Comparison of ENCODE assay signal across 23 cellular contexts in genomic region chr2:170012773-170013172, GRCh38.
"Had no signal": no experiment of that assay in that cellular context is flagged by ENCODE, and none has a peak within 500 bp of the region (broad histone marks: within the 10 kb centered on the region; RNA-seq: fewer than 3 reads in every experiment).

No MANE protein-coding gene starts in this region.

- H3K9me3 Mint-ChIP-seq: activated naive CD4-positive, alpha-beta T cell treated with anti-CD3 and anti-CD28 coated beads for 36 hours; activated naive CD8-positive, alpha-beta T cell treated with anti-CD3 and anti-CD28 coated beads, Interleukin-2, amount 10 ng/mL, durations not matched to agents 7 days and 5 days; effector memory CD8-positive, alpha-beta T cell; nephron; stimulated activated naive B cell treated with anti-CD40 and anti-IgM and Interleukin-4, amounts not matched to agents 10 μg/mL and 1 μg/mL and 100 μg/mL, for 72 hours had no signal

- H3K27me3 Mint-ChIP-seq: activated naive CD8-positive, alpha-beta T cell treated with anti-CD3 and anti-CD28 coated beads, Interleukin-2, amount 10 ng/mL, durations not matched to agents 7 days and 5 days; effector memory CD8-positive, alpha-beta T cell; stimulated activated naive B cell treated with anti-CD40 and anti-IgM and Interleukin-4, amounts not matched to agents 10 μg/mL and 1 μg/mL and 100 μg/mL, for 72 hours had no signal

- H3K4me1 Mint-ChIP-seq: activated naive CD8-positive, alpha-beta T cell treated with anti-CD3 and anti-CD28 coated beads, Interleukin-2, amount 10 ng/mL, durations not matched to agents 7 days and 5 days; stimulated activated naive B cell treated with anti-CD40 and anti-IgM and Interleukin-4, amounts not matched to agents 10 μg/mL and 1 μg/mL and 100 μg/mL, for 72 hours had no signal

- ATAC-seq: effector memory CD8-positive, alpha-beta T cell; gastroesophageal sphincter; heart left ventricle; sciatic nerve; stimulated activated naive B cell treated with anti-CD40 and anti-IgM and Interleukin-4, amounts not matched to agents 10 μg/mL and 1 μg/mL and 100 μg/mL, for 72 hours had no signal

- H3K4me3 Mint-ChIP-seq: activated naive CD4-positive, alpha-beta T cell treated with anti-CD3 and anti-CD28 coated beads for 36 hours; activated naive CD8-positive, alpha-beta T cell treated with anti-CD3 and anti-CD28 coated beads, Interleukin-2, amount 10 ng/mL, durations not matched to agents 7 days and 5 days; effector memory CD8-positive, alpha-beta T cell; nephron; stimulated activated naive B cell treated with anti-CD40 and anti-IgM and Interleukin-4, amounts not matched to agents 10 μg/mL and 1 μg/mL and 100 μg/mL, for 72 hours had no signal

- H3K27me3 ChIP-seq: breast epithelium, colonic mucosa, dorsolateral prefrontal cortex, esophagus squamous epithelium, gastroesophageal sphincter, heart left ventricle, uterus had no signal

- DNase-seq: activated CD4-positive, CD25-positive, alpha-beta regulatory T cell treated with anti-CD3 and anti-CD28 coated beads, Interleukin-2, amount 50 U/mL, for 72 hours; activated CD8-positive, alpha-beta memory T cell treated with anti-CD3 and anti-CD28 coated beads, Interleukin-2, amount 50 U/mL, for 48 hours; activated effector memory CD4-positive, alpha-beta T cell treated with Interleukin-2 at 50 U/mL for 16 hours; activated naive CD4-positive, alpha-beta T cell treated with anti-CD3 and anti-CD28 coated beads for 36 hours; activated naive CD8-positive, alpha-beta T cell treated with anti-CD3 and anti-CD28 coated beads, Interleukin-2, amount 10 ng/mL, durations not matched to agents 7 days and 5 days; activated T-cell treated with anti-CD3 and anti-CD28 coated beads, Interleukin-2, amount 50 U/mL, for 48 hours; amniotic stem cell; colonic mucosa; dorsolateral prefrontal cortex; effector memory CD8-positive, alpha-beta T cell; esophagus squamous epithelium; heart left ventricle; nucleus accumbens; small intestine; stimulated activated CD8-positive, alpha-beta memory T cell treated with anti-CD3 and anti-CD28 coated beads, Interleukin-4, amount 100 ng/mL, for 48 hours; stimulated activated naive B cell treated with anti-CD40 and anti-IgM and Interleukin-4, amounts not matched to agents 10 μg/mL and 1 μg/mL and 100 μg/mL, for 72 hours; trophoblast cell; uterus had no signal

- H3K27ac ChIP-seq: breast epithelium, colonic mucosa, esophagus squamous epithelium, gastroesophageal sphincter, parathyroid adenoma, uterus had no signal

- H3K36me3 ChIP-seq: breast epithelium, colonic mucosa, uterus had no signal

- H3K4me3 ChIP-seq: breast epithelium, colonic mucosa, dorsolateral prefrontal cortex, esophagus squamous epithelium, gastroesophageal sphincter, heart left ventricle, uterus had no signal

- H3K9ac ChIP-seq: parathyroid adenoma had no signal

- H3K27ac Mint-ChIP-seq: activated naive CD4-positive, alpha-beta T cell treated with anti-CD3 and anti-CD28 coated beads for 36 hours; activated naive CD8-positive, alpha-beta T cell treated with anti-CD3 and anti-CD28 coated beads, Interleukin-2, amount 10 ng/mL, durations not matched to agents 7 days and 5 days; effector memory CD8-positive, alpha-beta T cell; nephron; stimulated activated naive B cell treated with anti-CD40 and anti-IgM and Interleukin-4, amounts not matched to agents 10 μg/mL and 1 μg/mL and 100 μg/mL, for 72 hours had no signal

- H3K4me1 ChIP-seq: breast epithelium, colonic mucosa, esophagus squamous epithelium, parathyroid adenoma, uterus had no signal

- H3K9me3 ChIP-seq: breast epithelium, colonic mucosa, esophagus squamous epithelium, gastroesophageal sphincter, heart left ventricle, uterus had no signal
